ENCODE assay signal across 9 cellular contexts in the genomic region with DNA sequence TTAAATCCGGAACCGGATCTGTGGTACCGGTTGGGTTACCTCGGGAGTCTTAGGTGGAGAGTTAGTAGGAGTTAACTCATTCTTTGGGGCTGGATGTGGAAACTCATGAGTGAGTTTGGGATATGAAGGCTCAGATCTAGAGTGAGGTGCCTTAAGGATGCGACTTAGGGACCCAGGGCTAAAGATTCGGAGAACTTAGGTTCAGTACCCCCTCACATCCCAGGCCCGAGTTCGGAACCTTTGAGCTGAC. TPM values are rescaled to one million over a fixed set of nuclear protein-coding genes. Genes with fewer than 3 reads are reported as not detected.
DNase-seq lines count a peak whose midpoint lies in the region; ATAC-seq and TF ChIP-seq lines count a peak whose summit lies in the region.
"Had no signal": no experiment of that assay in that cellular context is flagged by ENCODE, and none has a peak within 500 bp of the region (broad histone marks: within the 10 kb centered on the region; RNA-seq: fewer than 3 reads in every experiment).

No MANE protein-coding gene starts in this region.

- H3K4me3 ChIP-seq in AG09309 (ENCODE audit: control insufficient read depth, low read depth, low read length) (peak overlapping the region; percentile 47), LNCaP clone FGC (ENCODE audit: low read depth, low read length) (peak overlapping the region; percentile 64), colonic mucosa (peak overlapping the region; percentile 48)

- peak overlapping the region; percentile 66 to 89 for H3K9ac ChIP-seq in colonic mucosa (ENCODE audit: low read depth in 2 of 2, low read length in 2 of 2)

- no peaks in the 10 kb centered on the region for H3K27me3 ChIP-seq in colonic mucosa

- H3K36me3 ChIP-seq in colonic mucosa: no peaks in the 10 kb centered on the region

- no peaks in the 10 kb centered on the region for H3K36me3 Mint-ChIP-seq in naive B cell

- peak overlapping the region; percentile 91 to 99 (median 98) for H3K27ac Mint-ChIP-seq in naive B cell

- DNase-seq in AG09309 (ENCODE audit: low read depth) (no peak), LNCaP clone FGC (ENCODE audit: low read depth) (no peak), colonic mucosa (no peak), naive B cell (no peak), NCI-H1417 (lab: John Stamatoyannopoulos, UW) (no peak), HPDE6-E6E7 (ENCODE audit: extremely low spot score) (no peak)
- DNase-seq in central memory CD4-positive, alpha-beta T cell: no peak
- no peak for DNase-seq in activated CD8-positive, alpha-beta memory T cell treated with anti-CD3 and anti-CD28 coated beads for 24 hours

- H3K4me3 Mint-ChIP-seq in naive B cell: peak overlapping the region; percentile 87 to 100 (median 98)

- intact Hi-C loops in colonic mucosa (cut with DNase I): no loop called here

- peaks cover 11% of the 10 kb centered on the region for H3K4me1 ChIP-seq in colonic mucosa

- H3K9me3 ChIP-seq in colonic mucosa: no peaks in the 10 kb centered on the region

- peak overlapping the region; percentile 88 for H3K27ac ChIP-seq in colonic mucosa

- ATAC-seq in naive B cell (ENCODE audit: low read depth in 2 of 2): no peak

- no peaks in the 10 kb centered on the region for H3K9me3 Mint-ChIP-seq in naive B cell

- H3K4me1 Mint-ChIP-seq in naive B cell: peaks cover 31 to 51% (median 49%) of the 10 kb centered on the region in 3 donors

- no peaks in the 10 kb centered on the region for H3K27me3 Mint-ChIP-seq in naive B cell

- TF ChIP-seq CTCF in AG09309 (IDR thresholded peaks at IDR 0.05; ENCODE audit: control insufficient read depth, insufficient read depth, low read depth, low read length, missing control alignments): no peak
- TF ChIP-seq CTCF in LNCaP clone FGC (IDR thresholded peaks at IDR 0.05; ENCODE audit: control insufficient read depth, extremely low read depth, insufficient read depth): no peak
- no peak for TF ChIP-seq CTCF in colonic mucosa (IDR thresholded peaks at IDR 0.05)

RNA-seq across cellular contexts. Expression of gene ACTMAP, which starts 0.3 kb away (rescaled TPM):
- 10 to 100 TPM; 11.1 to 18.7 TPM for total RNA-seq in colonic mucosa
- polyA plus RNA-seq in naive B cell (ENCODE audit: low read depth in 6 of 6): 1 to 10 TPM; 1.9 to 5.6 (median 4.7) TPM

RNA-seq across cellular contexts. Expression of gene SNRPA, which starts 1.0 kb away (rescaled TPM):
- 100 to 1,000 TPM in 1 of 2 donors, 10 to 100 TPM in 1; 56.0 to 126 TPM for total RNA-seq in colonic mucosa
- polyA plus RNA-seq in naive B cell (ENCODE audit: low read depth in 6 of 6): 10 to 100 TPM; 48.3 to 88.8 (median 59.8) TPM

RNA-seq across cellular contexts. Expression of gene MIA, which starts 25.4 kb away (rescaled TPM):
- 1 to 10 TPM; 1.0 to 3.6 TPM for total RNA-seq in colonic mucosa
- polyA plus RNA-seq in naive B cell (ENCODE audit: low read depth in 6 of 6): not detected
- total RNA-seq: subcutaneous adipose tissue had no signal

RNA-seq across cellular contexts. Expression of gene RAB4B, which starts 28.1 kb away (rescaled TPM):
- 10 to 100 TPM; 42.3 to 53.4 TPM for total RNA-seq in colonic mucosa
- polyA plus RNA-seq in naive B cell (ENCODE audit: low read depth in 6 of 6): 100 to 1,000 TPM; 111 to 167 (median 145) TPM

RNA-seq across cellular contexts. Expression of gene ITPKC, which starts 33.0 kb away (rescaled TPM):
- total RNA-seq in colonic mucosa: 10 to 100 TPM; 15.8 to 22.0 TPM
- 10 to 100 TPM in 1 of 6 donors, 1 to 10 TPM in 4, not detected in 1; 4.5 to 13.6 (median 6.0) TPM for polyA plus RNA-seq in naive B cell (ENCODE audit: low read depth in 6 of 6)
